8 cellular contexts compared by ENCODE assay signal in the genomic region with DNA sequence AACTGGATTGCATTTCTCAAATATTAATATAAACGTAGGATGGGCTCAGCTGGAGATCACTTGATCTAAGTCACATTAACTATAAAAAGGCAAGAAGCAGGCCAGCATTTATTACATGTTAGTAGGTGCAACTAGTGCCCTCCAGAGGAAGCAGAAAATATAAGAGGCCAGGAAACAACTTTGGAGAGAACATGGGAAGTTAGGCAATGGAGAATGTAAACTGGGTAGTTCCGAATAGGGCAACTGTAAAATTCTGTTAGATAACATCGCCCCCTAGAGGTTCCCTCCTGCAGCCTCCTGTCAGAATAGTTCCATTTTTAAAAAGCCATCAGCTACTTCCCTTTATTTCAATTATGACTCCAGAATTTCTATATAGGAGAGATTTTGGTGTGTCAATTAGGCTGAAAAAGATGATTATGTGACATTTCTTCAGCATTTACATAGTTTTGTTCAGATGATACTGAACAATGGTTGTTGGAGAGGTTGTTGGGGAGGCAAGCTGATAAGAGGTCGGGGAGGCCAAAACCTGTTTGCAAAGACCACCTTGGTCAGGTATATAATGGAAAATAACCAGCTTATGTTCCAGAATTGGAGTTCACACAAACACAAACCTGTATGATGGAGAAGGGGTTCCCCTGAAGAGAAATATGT. TPM values are rescaled to one million over a fixed set of nuclear protein-coding genes. Genes with fewer than 3 reads are reported as not detected.
DNase-seq lines count a peak whose midpoint lies in the region; ATAC-seq and TF ChIP-seq lines count a peak whose summit lies in the region.

No MANE protein-coding gene starts in this region.

- H3K27ac ChIP-seq in SJCRH30, result no peak overlapping the region

- no peaks in the 10 kb centered on the region for H3K36me3 ChIP-seq in SJCRH30

- ATAC-seq in left ventricle myocardium superior, result peak; percentile 90
- ATAC-seq in sciatic nerve, result peak; percentile 95

- H3K4me3 ChIP-seq in HFF-Myc (replicated peaks; ENCODE audit: low read depth, low read length) (no peak overlapping the region), SJCRH30 (no peak overlapping the region)

- TF ChIP-seq CTCF in HFF-Myc (IDR thresholded peaks at IDR 0.05; ENCODE audit: low read depth, low read length, missing control alignments), result peak; percentile 88

- no peaks in the 10 kb centered on the region for H3K27me3 ChIP-seq in SJCRH30

- no peaks in the 10 kb centered on the region for H3K9me3 ChIP-seq in SJCRH30 (replicated peaks)

- DNase-seq in GM03348 (ENCODE audit: low spot score) (peak; percentile 89), HFF-Myc (ENCODE audit: extremely low read depth, low read depth) (peak; percentile 89), NCI-H1092 treated with DMSO at 0.1 percent for 48 hours (lab: John Stamatoyannopoulos, UW) (peak; percentile 73), SJCRH30 (peak; percentile 63 to 92), amygdala (lab: John Stamatoyannopoulos, UW) (peak in 29 of 56 donors; percentile 0 to 70 (median 15)), left ventricle myocardium superior (no peak), sciatic nerve (ENCODE audit: low spot score) (no peak)
- no peak for DNase-seq in effector CD8-positive, alpha-beta T cell (lab: John Stamatoyannopoulos, UW)

- intact Hi-C loops in left ventricle myocardium superior (cut with micrococcal nuclease) (loop anchor here (10.0 kb wide), 1 partner anchor 155 kb away; no protein-coding TSS in a partner anchor), sciatic nerve (cut with DNase I) (loop anchor here (10.0 kb wide), 1 partner anchor 275 kb away; no protein-coding TSS in a partner anchor)

- H3K4me1 ChIP-seq in SJCRH30, result no peaks in the 10 kb centered on the region

RNA-seq across cellular contexts. Expression of gene CCL28, which starts 22.4 kb away (rescaled TPM):
- total RNA-seq in SJCRH30 (2014; rRNA removed; shearing (Covaris generic)), result not detected in 2 replicates
- 0.55 TPM for total RNA-seq in left ventricle myocardium superior
- 10.4 TPM for total RNA-seq in sciatic nerve

Comparison
In these comparisons a context has a peak if more than half of its experiments do, and no peak if none do; other contexts are left out.
1. DNase-seq: peak in GM03348 (single experiment), HFF-Myc (single experiment), NCI-H1092 treated with DMSO at 0.1 percent for 48 hours (single experiment), SJCRH30 (2 of 2) and amygdala (29 of 56); none in left ventricle myocardium superior (single experiment), sciatic nerve (single experiment) and effector CD8-positive, alpha-beta T cell (single experiment).